ENCODE assay signal across 9 cellular contexts in genomic region chr10:61939575-61940301, GRCh38. TPM values are rescaled to one million over a fixed set of nuclear protein-coding genes. Genes with fewer than 3 reads are reported as not detected.
A peak's percentile ranks its signal among the peaks of the same experiment; 100 is the strongest.
DNase-seq lines count a peak whose midpoint lies in the region; ATAC-seq, FAIRE-seq and TF ChIP-seq lines count a peak whose summit lies in the region.
"Had no signal": no experiment of that assay in that cellular context is flagged by ENCODE, and none has a peak within 500 bp of the region (broad histone marks: within the 10 kb centered on the region; RNA-seq: fewer than 3 reads in every experiment).

No MANE protein-coding gene starts in this region.

- H3K36me3 Mint-ChIP-seq in activated naive CD4-positive, alpha-beta T cell treated with anti-CD3 and anti-CD28 coated beads, Interleukin-2, amount 10 ng/mL, durations not matched to agents 7 days and 5 days = peaks cover 72% of the 10 kb centered on the region
- H3K36me3 Mint-ChIP-seq in activated T-helper 17 cell treated with anti-CD3 and anti-CD28 coated beads, Interleukin-2, amount 50 U/mL, for 72 hours (ENCODE audit: low read depth) = peaks cover 72% of the 10 kb centered on the region
- peaks cover 4 to 11% (median 8%) of the 10 kb centered on the region in 3 donors for H3K36me3 Mint-ChIP-seq in immature natural killer cell

- intact Hi-C loops in pancreas (cut with DNase I) = no loop called here

- H3K4me1 Mint-ChIP-seq in activated naive CD4-positive, alpha-beta T cell treated with anti-CD3 and anti-CD28 coated beads, Interleukin-2, amount 10 ng/mL, durations not matched to agents 7 days and 5 days = peaks cover 84% of the 10 kb centered on the region
- peaks cover 52% of the 10 kb centered on the region for H3K4me1 Mint-ChIP-seq in activated T-helper 17 cell treated with anti-CD3 and anti-CD28 coated beads, Interleukin-2, amount 50 U/mL, for 72 hours
- H3K4me1 Mint-ChIP-seq in immature natural killer cell = peaks cover 81 to 90% of the 10 kb centered on the region in 2 donors

- H3K27me3 ChIP-seq in pancreas = no peaks in the 10 kb centered on the region

- H3K4me3 Mint-ChIP-seq in activated naive CD4-positive, alpha-beta T cell treated with anti-CD3 and anti-CD28 coated beads, Interleukin-2, amount 10 ng/mL, durations not matched to agents 7 days and 5 days = no peak overlapping the region
- peak overlapping the region; percentile 80 for H3K4me3 Mint-ChIP-seq in activated T-helper 17 cell treated with anti-CD3 and anti-CD28 coated beads, Interleukin-2, amount 50 U/mL, for 72 hours
- H3K4me3 Mint-ChIP-seq in immature natural killer cell = peak overlapping the region; percentile 34 to 70 (median 45)

- peak; percentile 18 for ATAC-seq in activated T-helper 17 cell treated with anti-CD3 and anti-CD28 coated beads, Interleukin-2, amount 50 U/mL, for 72 hours (replicated peaks)
- ATAC-seq in GM18519 (IDR thresholded peaks at IDR 0.05; ENCODE audit: low FRiP score, unreplicated experiment) = no peak
- no peak for ATAC-seq in pancreas

- H3K4me3 ChIP-seq in pancreas = no peak overlapping the region

- H3K9me3 ChIP-seq in pancreas = no peaks in the 10 kb centered on the region

- peak overlapping the region in 1 of 4 donors; percentile 23 for H3K27ac ChIP-seq in pancreas

- WGBS in pancreas, 2 donors = 82 to 87% methylated on average over 3 of the region's 3 CpGs

- DNase-seq in activated naive CD4-positive, alpha-beta T cell treated with anti-CD3 and anti-CD28 coated beads, Interleukin-2, amount 10 ng/mL, durations not matched to agents 7 days and 5 days = no peak
- DNase-seq in activated naive CD4-positive, alpha-beta T cell treated with Interleukin-2 at 50 U/mL for 16 hours = no peak
- no peak for DNase-seq in immature natural killer cell
- DNase-seq in urothelium cell line (ENCODE audit: low spot score) = peak; percentile 44
- no peak for DNase-seq in COLO668 (lab: John Stamatoyannopoulos, UW; ENCODE audit: unreplicated experiment)
- DNase-seq in pancreas = no peak
- DNase-seq: DMS79 had no signal

- CTCF ChIA-PET in activated naive CD4-positive, alpha-beta T cell treated with anti-CD3 and anti-CD28 coated beads, Interleukin-2, amount 10 ng/mL, durations not matched to agents 7 days and 5 days (lab: Charles Lee) = interaction anchor here (0.7 to 1.7 kb wide), 2 partner anchors 41 to 43 kb away, joined by 3 to 6 read pairs; no protein-coding TSS in a partner anchor

- no peaks in the 10 kb centered on the region for H3K27me3 Mint-ChIP-seq in activated naive CD4-positive, alpha-beta T cell treated with anti-CD3 and anti-CD28 coated beads, Interleukin-2, amount 10 ng/mL, durations not matched to agents 7 days and 5 days
- no peaks in the 10 kb centered on the region for H3K27me3 Mint-ChIP-seq in activated T-helper 17 cell treated with anti-CD3 and anti-CD28 coated beads, Interleukin-2, amount 50 U/mL, for 72 hours
- peaks cover 4 to 11% (median 6%) of the 10 kb centered on the region in 3 donors for H3K27me3 Mint-ChIP-seq in immature natural killer cell (ENCODE audit: low read depth in 3 of 3)

- H3K27ac Mint-ChIP-seq in activated naive CD4-positive, alpha-beta T cell treated with anti-CD3 and anti-CD28 coated beads, Interleukin-2, amount 10 ng/mL, durations not matched to agents 7 days and 5 days = peak overlapping the region; percentile 61
- peak overlapping the region; percentile 96 for H3K27ac Mint-ChIP-seq in activated T-helper 17 cell treated with anti-CD3 and anti-CD28 coated beads, Interleukin-2, amount 50 U/mL, for 72 hours
- H3K27ac Mint-ChIP-seq in immature natural killer cell = peak overlapping the region; percentile 54 to 87 (median 76)

- peaks cover 2 to 38% (median 8%) of the 10 kb centered on the region in 3 donors for H3K4me1 ChIP-seq in pancreas

- H3K9me3 Mint-ChIP-seq in activated naive CD4-positive, alpha-beta T cell treated with anti-CD3 and anti-CD28 coated beads, Interleukin-2, amount 10 ng/mL, durations not matched to agents 7 days and 5 days = no peaks in the 10 kb centered on the region
- no peaks in the 10 kb centered on the region for H3K9me3 Mint-ChIP-seq in activated T-helper 17 cell treated with anti-CD3 and anti-CD28 coated beads, Interleukin-2, amount 50 U/mL, for 72 hours
- no peaks in the 10 kb centered on the region for H3K9me3 Mint-ChIP-seq in immature natural killer cell

- FAIRE-seq in urothelium cell line (lab: Jason Lieb, UNC) (peak; percentile 72), pancreas (lab: Jason Lieb, UNC) (no peak)

- no peaks in the 10 kb centered on the region for H3K36me3 ChIP-seq in pancreas

- TF ChIP-seq CTCF in pancreas (IDR thresholded peaks at IDR 0.05) = no peak

RNA-seq across cellular contexts. Expression of gene ARID5B, which starts 38.2 kb away (rescaled TPM):
- total RNA-seq in activated T-helper 17 cell treated with anti-CD3 and anti-CD28 coated beads, Interleukin-2, amount 50 U/mL, for 72 hours = 10 to 100 TPM; 65.5 to 93.8 TPM
- polyA plus RNA-seq in immature natural killer cell = 10 to 100 TPM; 12.2 to 35.3 (median 22.1) TPM
- total RNA-seq in pancreas = 10 to 100 TPM in 2 of 6 donors, 1 to 10 TPM in 4; 2.6 to 13.0 (median 6.8) TPM
- polyA plus RNA-seq in pancreas = 1 to 10 TPM; 2.6 to 3.9 TPM

Comparison
In these comparisons a context has a peak if more than half of its experiments do, and no peak if none do; other contexts are left out.
1. RNA of gene ARID5B, which starts 38.2 kb away (total RNA-seq): 65.5 to 93.8 TPM in activated T-helper 17 cell treated with anti-CD3 and anti-CD28 coated beads, Interleukin-2, amount 50 U/mL, for 72 hours; 2.6 to 13.0 TPM in pancreas; every median in the first group is over 4 times any median in the second.
2. Peak in every context shown above with its lines, with median percentiles within 50 percentile points of each other: H3K27ac Mint-ChIP-seq.